ENCODE assay signal across 28 cellular contexts in genomic region chr11:76249195-76249741, GRCh38. TPM values are rescaled to one million over a fixed set of nuclear protein-coding genes. Genes with fewer than 3 reads are reported as not detected.
DNase-seq lines count a peak whose midpoint lies in the region; ATAC-seq, FAIRE-seq and TF ChIP-seq lines count a peak whose summit lies in the region.
"Had no signal": no experiment of that assay in that cellular context is flagged by ENCODE, and none has a peak within 500 bp of the region (broad histone marks: within the 10 kb centered on the region; RNA-seq: fewer than 3 reads in every experiment).

No MANE protein-coding gene starts in this region.

- TF ChIP-seq EP300 in transverse colon (IDR thresholded peaks at IDR 0.05; ENCODE audit: low read depth) = no peak

- ATAC-seq in mucosa of descending colon = peak; percentile 72
- ATAC-seq in HG03342 (IDR thresholded peaks at IDR 0.05; ENCODE audit: unreplicated experiment) = no peak
- ATAC-seq in HG02623 (IDR thresholded peaks at IDR 0.05; ENCODE audit: unreplicated experiment) = no peak
- ATAC-seq in GM19324 (IDR thresholded peaks at IDR 0.05; ENCODE audit: low FRiP score, unreplicated experiment) = no peak
- ATAC-seq: GM23338 had no signal

- in situ Hi-C loops in transverse colon (cut with MboI; ENCODE audit: low pct_ligation_motif_present in 1 of 4, low pct_unique_long_range_greater_than_20kb in 1 of 4, low sequenced_read_pairs in 3 of 4) = no loop called here

- H3K4me1 ChIP-seq in mucosa of descending colon (ENCODE audit: low read depth) (no peaks in the 10 kb centered on the region), transverse colon (no peaks in the 10 kb centered on the region)
- H3K4me1 ChIP-seq: A549, HAP-1, SJSA1 had no signal

- intact Hi-C loops in mucosa of descending colon (cut with DNase I, micrococcal nuclease) = no loop called here
- intact Hi-C loops in transverse colon (cut with DNase I; ENCODE audit: low total_unique reads) = no loop called here

- no peak for TF ChIP-seq POLR2A in transverse colon (IDR thresholded peaks at IDR 0.05)

- TF ChIP-seq CTCF in bronchial epithelial cell (IDR thresholded peaks at IDR 0.05; ENCODE audit: insufficient read depth, low read length, severe bottlenecking) (no peak), mucosa of descending colon (IDR thresholded peaks at IDR 0.05) (no peak), transverse colon (IDR thresholded peaks at IDR 0.05) (no peak)

- FAIRE-seq in HTR-8/SVneo (lab: Jason Lieb, UNC) (peak; percentile 33), bronchial epithelial cell (lab: Jason Lieb, UNC) (peak; percentile 94)
- FAIRE-seq: A549, GM18507 had no signal

- H3K27ac ChIP-seq in transverse colon = no peak overlapping the region
- H3K27ac ChIP-seq: A549; BLaER1 treated with 17β-estradiol and CSF1 and Interleukin-3, amounts not matched to agents 10 nM and 100 nM; SJSA1 had no signal

- H3K27me3 ChIP-seq in bronchial epithelial cell (ENCODE audit: control insufficient read depth, insufficient read depth, low read length) (peaks cover 3% of the 10 kb centered on the region), transverse colon (no peaks in the 10 kb centered on the region)
- H3K27me3 ChIP-seq: BLaER1 treated with 17β-estradiol and CSF1 and Interleukin-3, amounts not matched to agents 10 nM and 100 nM; SJSA1 had no signal

- H3K4me3 ChIP-seq in bronchial epithelial cell (ENCODE audit: low read depth, low read length) (no peak overlapping the region), mucosa of descending colon (no peak overlapping the region), transverse colon (no peak overlapping the region)
- H3K4me3 ChIP-seq: A549; BLaER1 treated with 17β-estradiol and CSF1 and Interleukin-3, amounts not matched to agents 10 nM and 100 nM; GM23338; HAP-1; SJSA1 had no signal

- H3K36me3 ChIP-seq in bronchial epithelial cell (ENCODE audit: control insufficient read depth, insufficient read depth, low read length) (no peaks in the 10 kb centered on the region), mucosa of descending colon (ENCODE audit: low read depth) (no peaks in the 10 kb centered on the region), transverse colon (no peaks in the 10 kb centered on the region)
- H3K36me3 ChIP-seq: HAP-1, SJSA1 had no signal

- H3K9me3 ChIP-seq in mucosa of descending colon (no peaks in the 10 kb centered on the region), transverse colon (no peaks in the 10 kb centered on the region)
- H3K9me3 ChIP-seq: A549, HAP-1, SJSA1 had no signal

- DNase-seq in HTR-8/SVneo (ENCODE audit: insufficient read length, low spot score) (no peak), bronchial epithelial cell (ENCODE audit: low read depth) (no peak), mucosa of descending colon (peak in 2 of 3 donors; percentile 19 to 61), transverse colon (peak; percentile 40)
- DNase-seq: AML-193; CD4-positive, alpha-beta T cell; COR-L47; DMS53; Kasumi-1; MV-4-11; NCI-H1105; NCI-H1436 treated with DMSO at 0.1 percent for 48 hours; NCI-H2029; NCI-H446; NCI-H524 treated with DMSO at 0.1 percent for 48 hours; NCI-H774; Right ventricle myocardium superior; RPMI8226 had no signal

- 48 to 71% methylated on average over 1 to 3 of the region's 3 CpGs for WGBS in transverse colon (ENCODE audit: low coverage in 1 of 2), 2 donors

RNA-seq across cellular contexts. Expression of gene WNT11, which starts 43.0 kb away (rescaled TPM):
- 0.13 TPM in 1 of 2 replicates, not detected in the other for total RNA-seq in bronchial epithelial cell
- total RNA-seq in mucosa of descending colon = 1 to 10 TPM; 3.4 to 5.7 (median 5.2) TPM
- total RNA-seq in transverse colon = 10 to 100 TPM in 2 of 4 donors, 1 to 10 TPM in 2; 2.4 to 14.6 (median 9.9) TPM
- total RNA-seq: MCF 10A, SJSA1 had no signal

Comparison
In these comparisons a context has a peak if more than half of its experiments do, and no peak if none do; other contexts are left out.
1. DNase-seq: peak in mucosa of descending colon (2 of 3) and transverse colon (single experiment); none in HTR-8/SVneo (single experiment) and bronchial epithelial cell (single experiment).